3 cellular contexts compared by ENCODE assay signal in the genomic region with DNA sequence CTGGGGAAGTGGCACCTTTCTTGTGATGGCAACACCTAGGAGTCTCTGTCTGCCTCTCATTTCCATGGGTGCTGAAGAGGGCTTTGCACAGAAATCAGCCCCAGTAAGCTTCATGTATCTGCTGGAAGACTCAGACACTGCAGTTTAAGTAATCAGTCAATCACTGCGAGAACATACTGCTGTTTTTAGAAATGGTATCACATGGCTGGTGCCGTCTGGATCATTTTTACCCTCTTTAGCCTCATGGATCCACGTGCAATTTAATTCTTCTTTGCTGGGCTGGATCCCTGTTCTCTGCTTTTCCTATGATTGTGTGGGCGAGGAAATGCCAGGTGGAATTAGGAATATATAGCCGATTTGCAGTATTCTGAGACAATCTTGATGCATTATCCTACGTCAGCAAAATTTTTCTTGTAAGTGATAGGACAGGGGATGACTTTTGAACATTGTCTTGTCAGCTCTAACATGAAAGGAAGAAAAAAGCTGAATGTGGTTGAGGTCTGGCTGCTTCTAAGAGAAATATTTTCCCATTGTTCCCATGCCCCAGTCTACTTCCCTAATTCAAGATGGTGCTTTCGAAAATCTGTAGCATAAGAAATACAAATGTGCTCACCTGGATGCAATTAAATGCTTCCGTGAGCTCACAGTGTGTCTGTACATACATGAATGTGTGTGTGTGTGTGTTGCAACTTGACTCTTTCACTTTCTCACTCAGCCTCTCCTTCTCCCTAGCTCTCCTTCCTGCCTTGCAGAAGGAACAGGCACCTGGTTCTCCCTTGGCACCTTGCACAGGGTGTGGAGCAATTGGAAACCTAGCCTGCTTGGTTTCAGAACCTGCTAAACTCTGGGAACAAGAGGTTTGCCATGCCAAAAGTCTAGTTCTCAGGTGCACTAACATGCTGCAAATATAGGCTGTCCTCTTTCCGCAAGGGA.
TF ChIP-seq lines count a peak whose summit lies in the region.

No MANE protein-coding gene starts in this region.

TF ChIP-seq in HepG2, 621 proteins besides CTCF, POLR2A, EP300 and RAD21 (continued from another document):
- peak; percentile 96 for TF ChIP-seq MAFF (IDR thresholded peaks at IDR 0.05; ENCODE audit: low read depth, low read length)
- no peak for TF ChIP-seq NFATC3 (CRISPR knock-in tag; IDR thresholded peaks at IDR 0.05)
- no peak for TF ChIP-seq ZFY (CRISPR knock-in tag; IDR thresholded peaks at IDR 0.05)
- TF ChIP-seq, protein P1, sequence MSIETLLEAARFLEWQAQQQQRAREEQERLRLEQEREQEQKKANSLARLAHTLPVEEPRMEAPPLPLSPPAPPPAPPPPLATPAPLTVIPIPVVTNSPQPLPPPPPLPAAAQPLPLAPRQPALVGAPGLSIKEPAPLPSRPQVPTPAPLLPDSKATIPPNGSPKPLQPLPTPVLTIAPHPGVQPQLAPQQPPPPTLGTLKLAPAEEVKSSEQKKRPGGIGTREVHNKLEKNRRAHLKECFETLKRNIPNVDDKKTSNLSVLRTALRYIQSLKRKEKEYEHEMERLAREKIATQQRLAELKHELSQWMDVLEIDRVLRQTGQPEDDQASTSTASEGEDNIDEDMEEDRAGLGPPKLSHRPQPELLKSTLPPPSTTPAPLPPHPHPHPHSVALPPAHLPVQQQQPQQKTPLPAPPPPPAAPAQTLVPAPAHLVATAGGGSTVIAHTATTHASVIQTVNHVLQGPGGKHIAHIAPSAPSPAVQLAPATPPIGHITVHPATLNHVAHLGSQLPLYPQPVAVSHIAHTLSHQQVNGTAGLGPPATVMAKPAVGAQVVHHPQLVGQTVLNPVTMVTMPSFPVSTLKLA (IDR thresholded peaks at IDR 0.05), result peak; percentile 81
- peak; percentile 90 to 98 for TF ChIP-seq MAFK (conservative IDR thresholded peaks at IDR 0.05 in 1 of 2, IDR thresholded peaks at IDR 0.05 in 1 of 2; ENCODE audit: low read length in 2 of 2)

TF ChIP-seq in K562, 482 proteins besides CTCF, POLR2A, EP300 and RAD21 (continued from another document):
- TF ChIP-seq MAFF (IDR thresholded peaks at IDR 0.05; ENCODE audit: low read length), result peak; percentile 73
- TF ChIP-seq, protein P2, sequence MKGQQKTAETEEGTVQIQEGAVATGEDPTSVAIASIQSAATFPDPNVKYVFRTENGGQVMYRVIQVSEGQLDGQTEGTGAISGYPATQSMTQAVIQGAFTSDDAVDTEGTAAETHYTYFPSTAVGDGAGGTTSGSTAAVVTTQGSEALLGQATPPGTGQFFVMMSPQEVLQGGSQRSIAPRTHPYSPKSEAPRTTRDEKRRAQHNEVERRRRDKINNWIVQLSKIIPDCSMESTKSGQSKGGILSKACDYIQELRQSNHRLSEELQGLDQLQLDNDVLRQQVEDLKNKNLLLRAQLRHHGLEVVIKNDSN (CRISPR knock-in tag; IDR thresholded peaks at IDR 0.05), result no peak
- TF ChIP-seq MAFG (tag; conservative IDR thresholded peaks at IDR 0.05), result peak; percentile 62
- TF ChIP-seq C11orf30 (IDR thresholded peaks at IDR 0.05; ENCODE audit: low read depth), result peak; percentile 45; the same call in 1 of the 2 replicates
- peak; percentile 64 for TF ChIP-seq ZNF316 (IDR thresholded peaks at IDR 0.05)

TF ChIP-seq in WTC11, 78 proteins besides CTCF, POLR2A, EP300 and RAD21:
- TF ChIP-seq, protein P3, sequence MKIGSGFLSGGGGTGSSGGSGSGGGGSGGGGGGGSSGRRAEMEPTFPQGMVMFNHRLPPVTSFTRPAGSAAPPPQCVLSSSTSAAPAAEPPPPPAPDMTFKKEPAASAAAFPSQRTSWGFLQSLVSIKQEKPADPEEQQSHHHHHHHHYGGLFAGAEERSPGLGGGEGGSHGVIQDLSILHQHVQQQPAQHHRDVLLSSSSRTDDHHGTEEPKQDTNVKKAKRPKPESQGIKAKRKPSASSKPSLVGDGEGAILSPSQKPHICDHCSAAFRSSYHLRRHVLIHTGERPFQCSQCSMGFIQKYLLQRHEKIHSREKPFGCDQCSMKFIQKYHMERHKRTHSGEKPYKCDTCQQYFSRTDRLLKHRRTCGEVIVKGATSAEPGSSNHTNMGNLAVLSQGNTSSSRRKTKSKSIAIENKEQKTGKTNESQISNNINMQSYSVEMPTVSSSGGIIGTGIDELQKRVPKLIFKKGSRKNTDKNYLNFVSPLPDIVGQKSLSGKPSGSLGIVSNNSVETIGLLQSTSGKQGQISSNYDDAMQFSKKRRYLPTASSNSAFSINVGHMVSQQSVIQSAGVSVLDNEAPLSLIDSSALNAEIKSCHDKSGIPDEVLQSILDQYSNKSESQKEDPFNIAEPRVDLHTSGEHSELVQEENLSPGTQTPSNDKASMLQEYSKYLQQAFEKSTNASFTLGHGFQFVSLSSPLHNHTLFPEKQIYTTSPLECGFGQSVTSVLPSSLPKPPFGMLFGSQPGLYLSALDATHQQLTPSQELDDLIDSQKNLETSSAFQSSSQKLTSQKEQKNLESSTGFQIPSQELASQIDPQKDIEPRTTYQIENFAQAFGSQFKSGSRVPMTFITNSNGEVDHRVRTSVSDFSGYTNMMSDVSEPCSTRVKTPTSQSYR (CRISPR knock-in tag; IDR thresholded peaks at IDR 0.05), result no peak
- TF ChIP-seq, protein P4, sequence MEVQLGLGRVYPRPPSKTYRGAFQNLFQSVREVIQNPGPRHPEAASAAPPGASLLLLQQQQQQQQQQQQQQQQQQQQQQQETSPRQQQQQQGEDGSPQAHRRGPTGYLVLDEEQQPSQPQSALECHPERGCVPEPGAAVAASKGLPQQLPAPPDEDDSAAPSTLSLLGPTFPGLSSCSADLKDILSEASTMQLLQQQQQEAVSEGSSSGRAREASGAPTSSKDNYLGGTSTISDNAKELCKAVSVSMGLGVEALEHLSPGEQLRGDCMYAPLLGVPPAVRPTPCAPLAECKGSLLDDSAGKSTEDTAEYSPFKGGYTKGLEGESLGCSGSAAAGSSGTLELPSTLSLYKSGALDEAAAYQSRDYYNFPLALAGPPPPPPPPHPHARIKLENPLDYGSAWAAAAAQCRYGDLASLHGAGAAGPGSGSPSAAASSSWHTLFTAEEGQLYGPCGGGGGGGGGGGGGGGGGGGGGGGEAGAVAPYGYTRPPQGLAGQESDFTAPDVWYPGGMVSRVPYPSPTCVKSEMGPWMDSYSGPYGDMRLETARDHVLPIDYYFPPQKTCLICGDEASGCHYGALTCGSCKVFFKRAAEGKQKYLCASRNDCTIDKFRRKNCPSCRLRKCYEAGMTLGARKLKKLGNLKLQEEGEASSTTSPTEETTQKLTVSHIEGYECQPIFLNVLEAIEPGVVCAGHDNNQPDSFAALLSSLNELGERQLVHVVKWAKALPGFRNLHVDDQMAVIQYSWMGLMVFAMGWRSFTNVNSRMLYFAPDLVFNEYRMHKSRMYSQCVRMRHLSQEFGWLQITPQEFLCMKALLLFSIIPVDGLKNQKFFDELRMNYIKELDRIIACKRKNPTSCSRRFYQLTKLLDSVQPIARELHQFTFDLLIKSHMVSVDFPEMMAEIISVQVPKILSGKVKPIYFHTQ (CRISPR knock-in tag; IDR thresholded peaks at IDR 0.05), result no peak
- no peak for TF ChIP-seq IRF2 (CRISPR knock-in tag; IDR thresholded peaks at IDR 0.05; ENCODE audit: borderline replicate concordance, low read depth)
- TF ChIP-seq RORB (CRISPR knock-in tag; IDR thresholded peaks at IDR 0.05), result no peak
- TF ChIP-seq, protein P5, sequence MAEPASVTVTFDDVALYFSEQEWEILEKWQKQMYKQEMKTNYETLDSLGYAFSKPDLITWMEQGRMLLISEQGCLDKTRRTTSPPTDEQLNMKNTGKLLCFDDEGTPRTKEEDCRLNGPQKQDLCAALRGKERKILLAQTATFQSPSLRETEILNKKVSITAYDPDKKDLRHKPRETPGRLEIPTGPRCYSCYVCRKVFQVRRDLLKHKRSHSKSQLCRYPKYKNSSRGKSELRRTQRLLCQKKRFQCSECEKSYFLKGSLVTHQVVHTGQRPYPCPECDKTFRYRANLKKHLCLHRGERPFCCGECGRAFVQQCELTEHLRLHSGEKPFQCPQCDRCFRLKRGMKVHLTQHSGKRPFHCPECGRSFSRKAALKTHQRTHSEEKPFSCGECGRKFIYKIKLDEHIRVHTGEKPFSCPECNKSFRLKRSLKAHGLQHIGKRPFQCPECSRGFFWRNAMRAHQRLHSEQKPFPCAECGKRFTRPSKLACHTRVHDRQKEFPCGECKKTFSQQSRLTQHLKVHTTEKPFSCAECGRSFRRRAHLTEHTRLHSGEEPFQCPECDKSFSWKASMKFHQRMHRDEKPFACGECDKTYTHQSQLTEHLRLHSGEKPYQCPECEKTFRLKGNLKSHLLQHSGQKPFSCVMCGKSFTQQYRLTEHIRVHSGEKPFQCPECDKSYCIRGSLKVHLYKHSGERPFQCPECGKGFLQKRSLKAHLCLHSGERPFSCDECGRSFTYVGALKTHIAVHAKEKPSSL (CRISPR knock-in tag; conservative IDR thresholded peaks at IDR 0.05), result no peak
- TF ChIP-seq HMGA2 (CRISPR knock-in tag; IDR thresholded peaks at IDR 0.05), result no peak
- TF ChIP-seq MYBL2 (CRISPR knock-in tag; IDR thresholded peaks at IDR 0.05), result no peak
- TF ChIP-seq NFYB (CRISPR knock-in tag; conservative IDR thresholded peaks at IDR 0.05; ENCODE audit: low read depth), result no peak
- no peak for TF ChIP-seq GRHL2 (CRISPR knock-in tag; IDR thresholded peaks at IDR 0.05; ENCODE audit: insufficient replicate concordance, severe bottlenecking)
- TF ChIP-seq ZNF138 (CRISPR knock-in tag; conservative IDR thresholded peaks at IDR 0.05), result no peak
- TF ChIP-seq ZNF416 (CRISPR knock-in tag; IDR thresholded peaks at IDR 0.05), result no peak
- no peak for TF ChIP-seq ELF4 (CRISPR knock-in tag; IDR thresholded peaks at IDR 0.05; ENCODE audit: low read depth)
- no peak for TF ChIP-seq NFATC4 (CRISPR knock-in tag; IDR thresholded peaks at IDR 0.05)
- TF ChIP-seq, protein P6, sequence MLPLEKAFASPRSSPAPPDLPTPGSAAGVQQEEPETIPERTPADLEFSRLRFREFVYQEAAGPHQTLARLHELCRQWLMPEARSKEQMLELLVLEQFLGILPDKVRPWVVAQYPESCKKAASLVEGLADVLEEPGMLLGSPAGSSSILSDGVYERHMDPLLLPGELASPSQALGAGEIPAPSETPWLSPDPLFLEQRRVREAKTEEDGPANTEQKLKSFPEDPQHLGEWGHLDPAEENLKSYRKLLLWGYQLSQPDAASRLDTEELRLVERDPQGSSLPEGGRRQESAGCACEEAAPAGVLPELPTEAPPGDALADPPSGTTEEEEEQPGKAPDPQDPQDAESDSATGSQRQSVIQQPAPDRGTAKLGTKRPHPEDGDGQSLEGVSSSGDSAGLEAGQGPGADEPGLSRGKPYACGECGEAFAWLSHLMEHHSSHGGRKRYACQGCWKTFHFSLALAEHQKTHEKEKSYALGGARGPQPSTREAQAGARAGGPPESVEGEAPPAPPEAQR (CRISPR knock-in tag; IDR thresholded peaks at IDR 0.05), result no peak
- no peak for TF ChIP-seq JAZF1 (CRISPR knock-in tag; IDR thresholded peaks at IDR 0.05)
- TF ChIP-seq MLX (CRISPR knock-in tag; IDR thresholded peaks at IDR 0.05), result no peak
- no peak for TF ChIP-seq TEAD1 (CRISPR knock-in tag; IDR thresholded peaks at IDR 0.05)
- no peak for TF ChIP-seq FOXK1 (CRISPR knock-in tag; IDR thresholded peaks at IDR 0.05)
- TF ChIP-seq RELA (CRISPR knock-in tag; IDR thresholded peaks at IDR 0.05; ENCODE audit: borderline replicate concordance), result no peak
